Comparison of ENCODE assay signal across 8 cellular contexts in the genomic region with DNA sequence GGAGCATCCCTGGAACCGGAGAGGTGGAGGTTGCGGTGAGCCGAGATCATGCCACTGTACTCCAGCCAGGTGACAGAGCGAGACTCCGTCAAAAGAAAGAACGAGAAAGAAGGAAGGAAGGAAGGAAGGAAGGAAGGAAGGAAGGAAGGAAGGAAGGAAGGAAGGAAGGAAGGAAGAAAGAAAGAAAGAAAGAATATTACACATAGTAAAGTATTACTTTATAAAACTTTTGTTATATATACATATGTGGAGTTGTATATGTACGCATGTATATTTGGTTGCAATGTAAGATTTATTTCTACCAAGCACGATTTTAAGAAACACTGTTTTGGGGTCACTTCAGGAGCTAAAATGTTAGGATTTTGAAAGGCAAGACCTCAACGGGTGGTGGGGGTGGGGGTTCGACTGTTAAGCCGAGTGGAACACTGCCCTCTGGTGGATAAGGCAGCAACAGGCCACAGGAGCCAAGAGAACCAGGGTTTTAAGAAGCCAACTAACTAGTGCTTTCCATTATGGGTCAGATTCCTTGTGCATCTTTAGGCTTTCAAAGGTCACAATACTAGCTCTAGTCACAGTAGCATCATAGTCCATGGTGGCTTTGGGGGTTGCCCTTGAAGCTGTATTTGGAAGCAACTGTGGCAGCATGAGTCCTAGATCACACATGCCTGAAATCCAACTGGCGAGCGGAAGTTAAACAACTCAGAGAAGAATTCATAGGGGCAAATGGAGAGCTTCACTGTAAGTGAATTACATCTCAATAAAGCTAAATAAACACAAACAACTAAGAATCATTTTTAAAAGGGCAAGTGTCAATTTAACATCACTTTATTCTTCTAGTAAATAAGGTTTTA. TPM values are rescaled to one million over a fixed set of nuclear protein-coding genes. Genes with fewer than 3 reads are reported as not detected.
DNase-seq lines count a peak whose midpoint lies in the region; ATAC-seq, FAIRE-seq and TF ChIP-seq lines count a peak whose summit lies in the region.

No MANE protein-coding gene starts in this region.

- peaks cover 8 to 25% of the 10 kb centered on the region in 2 experiments; a peak in 2 of 4 replicates for H3K79me1 ChIP-seq in IMR-90 (ENCODE audit: low read depth in 1 of 2, low read length in 2 of 2)

- no peak overlapping the region for H2BK20ac ChIP-seq in IMR-90 (ENCODE audit: low read depth, low read length)

- TF ChIP-seq RAD21 in IMR-90 (IDR thresholded peaks at IDR 0.05; ENCODE audit: low read length), result peak; percentile 71

- H3K4me2 ChIP-seq in IMR-90 (ENCODE audit: low read depth, low read length), result no peak overlapping the region

- no peak overlapping the region for H4K5ac ChIP-seq in IMR-90 (ENCODE audit: low read depth, low read length)

- no peak for FAIRE-seq in frontal cortex (lab: Jason Lieb, UNC)

- in situ Hi-C loops in IMR-90 (cut with MboI; ENCODE audit: low sequenced_read_pairs), result loop anchor here (5.0 kb wide), 1 partner anchor 122 kb away; a partner anchor contains a TSS

- H2AFZ ChIP-seq in IMR-90 (replicated peaks; ENCODE audit: low read length, poor library complexity), result no peak overlapping the region

- H3K27me3 ChIP-seq in IMR-90 (ENCODE audit: control insufficient read depth, insufficient read depth, low read length), result no peaks in the 10 kb centered on the region
- no peaks in the 10 kb centered on the region for H3K27me3 ChIP-seq in SJCRH30
- no peaks in the 10 kb centered on the region for H3K27me3 ChIP-seq in ovary
- H3K27me3 ChIP-seq in aorta (ENCODE audit: control insufficient read depth in 1 of 2, insufficient read depth in 2 of 2, low read length in 1 of 2), result no peaks in the 10 kb centered on the region

- no peak overlapping the region for H3K18ac ChIP-seq in IMR-90 (ENCODE audit: low read depth, low read length)

- POLR2A ChIA-PET in IMR-90 (lab: Charles Lee; ENCODE audit: unreplicated experiment), result no interaction called here

- peak; percentile 86 for TF ChIP-seq CTCF in IMR-90 (conservative IDR thresholded peaks at IDR 0.05; ENCODE audit: low read depth, low read length)
- peak; percentile 17 to 33 (median 32) for TF ChIP-seq CTCF in ovary (IDR thresholded peaks at IDR 0.05)

- no peak overlapping the region for H2AK9ac ChIP-seq in IMR-90 (replicated peaks; ENCODE audit: low read depth, low read length, poor library complexity)

- dilution Hi-C loops in IMR-90 (cut with HindIII; ENCODE audit: low sequenced_read_pairs, unreplicated experiment), result no loop called here

- intact Hi-C loops in IMR-90 (cut with micrococcal nuclease) (loop anchor here (1.0 to 10.0 kb wide), 2 partner anchors 127 to 340 kb away; no protein-coding TSS in a partner anchor), ovary (cut with DNase I) (no loop called here), aorta (cut with DNase I) (loop anchor here (2.0 to 10.0 kb wide), 2 partner anchors 128 to 130 kb away; no protein-coding TSS in a partner anchor)

- H3K9me1 ChIP-seq in IMR-90 (ENCODE audit: insufficient read depth, low read length), result peaks cover 2% of the 10 kb centered on the region; the same call in 1 of the 2 replicates

- no peak overlapping the region for H2BK5ac ChIP-seq in IMR-90 (ENCODE audit: low read depth, low read length, poor library complexity, severe bottlenecking)

- ATAC-seq in IMR-90 (ENCODE audit: low read depth) (peak; percentile 91), aorta (ENCODE audit: low FRiP score) (peak; percentile 68)

- WGBS in IMR-90 (ENCODE audit: extremely low coverage in 2 of 2, insufficient read length in 1 of 2), 2 experiments, result no CpG with 5 or more reads among the region's 13 CpGs
- WGBS in ovary, 3 donors, result 68 to 71% (median 69%) methylated on average over 13 of the region's 13 CpGs
- WGBS in aorta, 2 donors, result 66 to 67% methylated on average over 13 of the region's 13 CpGs

- peaks cover 9% of the 10 kb centered on the region; the same call in 1 of the 2 replicates for H3K36me3 ChIP-seq in IMR-90 (ENCODE audit: control insufficient read depth, insufficient read depth, low read length)
- H3K36me3 ChIP-seq in SJCRH30, result no peaks in the 10 kb centered on the region
- H3K36me3 ChIP-seq in ovary, result no peaks in the 10 kb centered on the region
- H3K36me3 ChIP-seq in aorta (ENCODE audit: control insufficient read depth in 1 of 2, insufficient read depth in 2 of 2, low read length in 1 of 2), result no peaks in the 10 kb centered on the region

- no TSS peak for BruUV-seq in IMR-90 (replicated peaks; lab: Mats Ljungman, UMichigan)

- CTCF ChIA-PET in IMR-90 (lab: Yijun Ruan, JAX), result interaction anchor here (0.6 to 1.8 kb wide), 14 partner anchors 10 to 300 kb away, joined by 3 to 7 read pairs (median 4); no protein-coding TSS in a partner anchor

- H3K4me1 ChIP-seq in IMR-90 (ENCODE audit: control insufficient read depth, insufficient read depth, low read length) (no peaks in the 10 kb centered on the region), SJCRH30 (no peaks in the 10 kb centered on the region), ovary (ENCODE audit: insufficient read depth) (peaks cover 3% of the 10 kb centered on the region), aorta (ENCODE audit: control insufficient read depth in 1 of 2, insufficient read depth in 2 of 2, low read length in 2 of 2) (no peaks in the 10 kb centered on the region)

- H2AK5ac ChIP-seq in IMR-90 (ENCODE audit: low read depth, low read length), result no peak overlapping the region

- no peak overlapping the region for H3K4me3 ChIP-seq in IMR-90 (ENCODE audit: insufficient read depth, low read depth, low read length)
- no peak overlapping the region for H3K4me3 ChIP-seq in SJCRH30
- no peak overlapping the region for H3K4me3 ChIP-seq in ovary
- no peak overlapping the region for H3K4me3 ChIP-seq in aorta (ENCODE audit: low read length in 2 of 2)

- H3K14ac ChIP-seq in IMR-90 (replicated peaks; ENCODE audit: low read depth, low read length), result no peak overlapping the region

- no peak overlapping the region for H2BK15ac ChIP-seq in IMR-90 (ENCODE audit: low read depth, low read length)

- H3K23ac ChIP-seq in IMR-90 (ENCODE audit: low read depth, low read length), result no peak overlapping the region

- no peak overlapping the region for H4K8ac ChIP-seq in IMR-90 (ENCODE audit: low read depth in 2 of 2, low read length in 2 of 2)

- H4K20me1 ChIP-seq in IMR-90 (ENCODE audit: insufficient read depth, low read length), result peaks cover 8% of the 10 kb centered on the region; the same call in 1 of the 2 replicates

- no peak overlapping the region for H3K4ac ChIP-seq in IMR-90 (ENCODE audit: low read depth, low read length)

- no peak overlapping the region for H2BK120ac ChIP-seq in IMR-90 (ENCODE audit: low read depth, low read length)

- H3K27ac ChIP-seq in IMR-90 (ENCODE audit: insufficient read depth, low read length) (no peak overlapping the region), SJCRH30 (no peak overlapping the region), ovary (no peak overlapping the region), aorta (ENCODE audit: low read depth in 1 of 2, low read length in 2 of 2) (no peak overlapping the region)

- no peaks in the 10 kb centered on the region for H3K9me3 ChIP-seq in IMR-90 (ENCODE audit: control insufficient read depth, insufficient read depth, low read length)
- no peaks in the 10 kb centered on the region for H3K9me3 ChIP-seq in SJCRH30 (replicated peaks)
- no peaks in the 10 kb centered on the region for H3K9me3 ChIP-seq in ovary
- no peaks in the 10 kb centered on the region for H3K9me3 ChIP-seq in aorta (ENCODE audit: control insufficient read depth, low read length)

- no peak overlapping the region for H4K91ac ChIP-seq in IMR-90 (ENCODE audit: insufficient read depth, low read depth, low read length)

- peak; percentile 47 for DNase-seq in NCI-H510A treated with DMSO at 0.1 percent for 48 hours (lab: John Stamatoyannopoulos, UW)
- no peak for DNase-seq in NCI-H510A (lab: John Stamatoyannopoulos, UW)
- peak; percentile 72 for DNase-seq in IMR-90
- peak; percentile 50 to 75 for DNase-seq in SJCRH30
- peak; percentile 32 to 53 (median 43) for DNase-seq in activated naive CD4-positive, alpha-beta T cell (lab: John Stamatoyannopoulos, UW)
- DNase-seq in frontal cortex (ENCODE audit: low spot score in 2 of 2), result peak; percentile 28 to 57
- peak in 3 of 5 donors; percentile 36 to 56 (median 49) for DNase-seq in ovary
- DNase-seq in aorta, result peak in 1 of 2 donors; percentile 63

- TF ChIP-seq EP300 in ovary (IDR thresholded peaks at IDR 0.05), result no peak

- TF ChIP-seq POLR2A in IMR-90 (IDR thresholded peaks at IDR 0.05; ENCODE audit: low read depth, low read length) (no peak), ovary (IDR thresholded peaks at IDR 0.05) (no peak)

- no peak overlapping the region for H3K56ac ChIP-seq in IMR-90 (ENCODE audit: extremely low read depth, insufficient read depth, low read length)

- H3K9ac ChIP-seq in IMR-90 (ENCODE audit: low read depth, low read length), result no peak overlapping the region

TF ChIP-seq in IMR-90, 13 proteins besides CTCF, POLR2A, EP300 and RAD21 (continues in another document):
- TF ChIP-seq BHLHE40 (IDR thresholded peaks at IDR 0.05; ENCODE audit: low read depth, low read length) (no peak), MXI1 (IDR thresholded peaks at IDR 0.05; ENCODE audit: borderline replicate concordance, low read depth, low read length) (no peak)

RNA-seq across cellular contexts. Expression of a gene that starts 22.5 kb away (rescaled TPM):
- total RNA-seq in IMR-90 (2012; rRNA removed) (21.9 and 22.6 TPM in 2 replicates), frontal cortex (11.4 TPM), ovary (10 to 100 TPM; 30.8 to 65.5 (median 42.3) TPM), aorta (10 to 100 TPM; 31.0 to 56.9 TPM)
- polyA plus RNA-seq in IMR-90 (2012; rRNA removed) (58.9 and 59.6 TPM in 2 replicates), ovary (10 to 100 TPM; 23.4 to 99.9 TPM), aorta (10 to 100 TPM; 14.1 to 17.5 TPM)
- 41.3 and 44.8 TPM in 2 replicates for polyA plus RNA-seq in IMR-90 (2012; cell fraction: cytosol; rRNA removed)
- 23.0 and 51.9 TPM in 2 replicates for polyA plus RNA-seq in IMR-90 (2012; cell fraction: nucleus; rRNA removed; ENCODE audit: low replicate concordance)
- total RNA-seq in SJCRH30 (2014; rRNA removed; shearing (Covaris generic)), result 24.0 and 35.8 TPM in 2 replicates

RNA-seq across cellular contexts. Expression of a gene that starts 22.5 kb away (rescaled TPM):
- total RNA-seq in IMR-90 (2012; rRNA removed), result 3.0 and 3.3 TPM in 2 replicates
- 1.8 and 2.2 TPM in 2 replicates for polyA plus RNA-seq in IMR-90 (2012; rRNA removed)
- 0.99 and 1.5 TPM in 2 replicates for polyA plus RNA-seq in IMR-90 (2012; cell fraction: cytosol; rRNA removed)
- polyA plus RNA-seq in IMR-90 (2012; cell fraction: nucleus; rRNA removed; ENCODE audit: low replicate concordance), result 1.3 and 1.7 TPM in 2 replicates
- 2.9 and 3.2 TPM in 2 replicates for total RNA-seq in SJCRH30 (2014; rRNA removed; shearing (Covaris generic))
- total RNA-seq in frontal cortex, result 2.9 TPM
- 1 to 10 TPM; 2.1 to 6.4 (median 6.1) TPM for total RNA-seq in ovary
- 1 to 10 TPM in 1 of 2 donors, under 1 TPM in 1; 0.56 to 1.0 TPM for polyA plus RNA-seq in ovary
- 1 to 10 TPM; 7.8 to 8.2 TPM for total RNA-seq in aorta
- under 1 TPM; 0.38 to 0.43 TPM for polyA plus RNA-seq in aorta

RNA-seq across cellular contexts. Expression of a gene that starts 39.4 kb away (rescaled TPM):
- 86.9 and 108 TPM in 2 replicates for total RNA-seq in IMR-90 (2012; rRNA removed)
- polyA plus RNA-seq in IMR-90 (2012; rRNA removed), result 205 and 208 TPM in 2 replicates
- 105 and 123 TPM in 2 replicates for polyA plus RNA-seq in IMR-90 (2012; cell fraction: cytosol; rRNA removed)
- polyA plus RNA-seq in IMR-90 (2012; cell fraction: nucleus; rRNA removed; ENCODE audit: low replicate concordance), result 30.4 and 63.0 TPM in 2 replicates
- 107 TPM in 2 replicates for total RNA-seq in SJCRH30 (2014; rRNA removed; shearing (Covaris generic))
- total RNA-seq in frontal cortex, result 9.8 TPM
- total RNA-seq in ovary, result 100 to 1,000 TPM; 130 to 343 (median 251) TPM
- polyA plus RNA-seq in ovary, result 100 to 1,000 TPM; 192 to 788 TPM
- total RNA-seq in aorta, result 100 to 1,000 TPM; 297 to 370 TPM
- 100 to 1,000 TPM; 282 to 287 TPM for polyA plus RNA-seq in aorta

Comparison
In these comparisons a context has a peak if more than half of its experiments do, and no peak if none do; other contexts are left out.
1. intact Hi-C loops: an anchor here in IMR-90 (1.0 to 10.0 kb wide) and aorta (2.0 to 10.0 kb wide); none called in ovary.